ENCODE assay signal across 1 cellular context in genomic region chr7:107035446-107035845, GRCh38.
TF ChIP-seq lines count a peak whose summit lies in the region.

No MANE protein-coding gene starts in this region.

TF ChIP-seq in K562, 482 proteins besides CTCF, POLR2A, EP300 and RAD21 (continued from another document and continues in another):
- TF ChIP-seq, protein P1, sequence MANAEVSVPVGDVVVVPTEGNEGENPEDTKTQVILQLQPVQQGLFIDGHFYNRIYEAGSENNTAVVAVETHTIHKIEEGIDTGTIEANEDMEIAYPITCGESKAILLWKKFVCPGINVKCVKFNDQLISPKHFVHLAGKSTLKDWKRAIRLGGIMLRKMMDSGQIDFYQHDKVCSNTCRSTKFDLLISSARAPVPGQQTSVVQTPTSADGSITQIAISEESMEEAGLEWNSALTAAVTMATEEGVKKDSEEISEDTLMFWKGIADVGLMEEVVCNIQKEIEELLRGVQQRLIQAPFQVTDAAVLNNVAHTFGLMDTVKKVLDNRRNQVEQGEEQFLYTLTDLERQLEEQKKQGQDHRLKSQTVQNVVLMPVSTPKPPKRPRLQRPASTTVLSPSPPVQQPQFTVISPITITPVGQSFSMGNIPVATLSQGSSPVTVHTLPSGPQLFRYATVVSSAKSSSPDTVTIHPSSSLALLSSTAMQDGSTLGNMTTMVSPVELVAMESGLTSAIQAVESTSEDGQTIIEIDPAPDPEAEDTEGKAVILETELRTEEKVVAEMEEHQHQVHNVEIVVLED (CRISPR knock-in tag; IDR thresholded peaks at IDR 0.05), result 0 out of 2 replicates have a peak, but pooled peaks have one; percentile 36
- TF ChIP-seq RCOR1 (IDR thresholded peaks at IDR 0.05; ENCODE audit: borderline replicate concordance in 1 of 2, low read depth in 2 of 2, low read length in 2 of 2), result peak; percentile 30 to 99; a peak in 3 of 4 replicates
- TF ChIP-seq PML (IDR thresholded peaks at IDR 0.05; ENCODE audit: low read length), result peak; percentile 78
- TF ChIP-seq ILF3 (IDR thresholded peaks at IDR 0.05; ENCODE audit: borderline replicate concordance), result no peak
- TF ChIP-seq ZNF507 (tag; conservative IDR thresholded peaks at IDR 0.05), result no peak
- no peak for TF ChIP-seq ZNF76 (CRISPR knock-in tag; IDR thresholded peaks at IDR 0.05; ENCODE audit: borderline replicate concordance)
- no peak for TF ChIP-seq SRSF9 (IDR thresholded peaks at IDR 0.05; ENCODE audit: borderline replicate concordance, low read depth, low read length)
- no peak for TF ChIP-seq ZNF217 (CRISPR knock-in tag; IDR thresholded peaks at IDR 0.05)
- no peak for TF ChIP-seq TBP (optimal IDR thresholded peaks at IDR 0.05; ENCODE audit: low read depth, low read length)
- TF ChIP-seq TCFL5 (CRISPR knock-in tag; conservative IDR thresholded peaks at IDR 0.05), result no peak
- TF ChIP-seq SUPT5H (IDR thresholded peaks at IDR 0.05), result no peak
- no peak for TF ChIP-seq ILK (tag; IDR thresholded peaks at IDR 0.05; ENCODE audit: borderline replicate concordance, low read depth)
- TF ChIP-seq EP400 (IDR thresholded peaks at IDR 0.05), result peak; percentile 49; the same call in 1 of the 2 replicates
- no peak for TF ChIP-seq CUX1 (CRISPR knock-in tag; IDR thresholded peaks at IDR 0.05)
- peak; percentile 70; the same call in 1 of the 2 replicates for TF ChIP-seq NCOA1 (IDR thresholded peaks at IDR 0.05; ENCODE audit: low read depth)
- no peak for TF ChIP-seq TFE3 (CRISPR knock-in tag; IDR thresholded peaks at IDR 0.05)
- no peak for TF ChIP-seq U2AF1 (optimal IDR thresholded peaks at IDR 0.05; ENCODE audit: low read depth, low read length)
- TF ChIP-seq BRD9 (IDR thresholded peaks at IDR 0.05; ENCODE audit: low read depth, partially characterized antibody), result peak; percentile 64
- no peak for TF ChIP-seq TRIM25 (IDR thresholded peaks at IDR 0.05; ENCODE audit: borderline replicate concordance)
- no peak for TF ChIP-seq ZFX (CRISPR knock-in tag; IDR thresholded peaks at IDR 0.05)
- no peak for TF ChIP-seq ARID2 (IDR thresholded peaks at IDR 0.05)
- no peak for TF ChIP-seq EGR1 (conservative IDR thresholded peaks at IDR 0.05)
- no peak for TF ChIP-seq NUFIP1 (IDR thresholded peaks at IDR 0.05; ENCODE audit: partially characterized antibody)
- TF ChIP-seq STAG1 (CRISPR knock-in tag; IDR thresholded peaks at IDR 0.05; ENCODE audit: borderline replicate concordance), result no peak
- TF ChIP-seq MEIS2 (IDR thresholded peaks at IDR 0.05; ENCODE audit: partially characterized antibody), result peak; percentile 88
- TF ChIP-seq, protein P2, sequence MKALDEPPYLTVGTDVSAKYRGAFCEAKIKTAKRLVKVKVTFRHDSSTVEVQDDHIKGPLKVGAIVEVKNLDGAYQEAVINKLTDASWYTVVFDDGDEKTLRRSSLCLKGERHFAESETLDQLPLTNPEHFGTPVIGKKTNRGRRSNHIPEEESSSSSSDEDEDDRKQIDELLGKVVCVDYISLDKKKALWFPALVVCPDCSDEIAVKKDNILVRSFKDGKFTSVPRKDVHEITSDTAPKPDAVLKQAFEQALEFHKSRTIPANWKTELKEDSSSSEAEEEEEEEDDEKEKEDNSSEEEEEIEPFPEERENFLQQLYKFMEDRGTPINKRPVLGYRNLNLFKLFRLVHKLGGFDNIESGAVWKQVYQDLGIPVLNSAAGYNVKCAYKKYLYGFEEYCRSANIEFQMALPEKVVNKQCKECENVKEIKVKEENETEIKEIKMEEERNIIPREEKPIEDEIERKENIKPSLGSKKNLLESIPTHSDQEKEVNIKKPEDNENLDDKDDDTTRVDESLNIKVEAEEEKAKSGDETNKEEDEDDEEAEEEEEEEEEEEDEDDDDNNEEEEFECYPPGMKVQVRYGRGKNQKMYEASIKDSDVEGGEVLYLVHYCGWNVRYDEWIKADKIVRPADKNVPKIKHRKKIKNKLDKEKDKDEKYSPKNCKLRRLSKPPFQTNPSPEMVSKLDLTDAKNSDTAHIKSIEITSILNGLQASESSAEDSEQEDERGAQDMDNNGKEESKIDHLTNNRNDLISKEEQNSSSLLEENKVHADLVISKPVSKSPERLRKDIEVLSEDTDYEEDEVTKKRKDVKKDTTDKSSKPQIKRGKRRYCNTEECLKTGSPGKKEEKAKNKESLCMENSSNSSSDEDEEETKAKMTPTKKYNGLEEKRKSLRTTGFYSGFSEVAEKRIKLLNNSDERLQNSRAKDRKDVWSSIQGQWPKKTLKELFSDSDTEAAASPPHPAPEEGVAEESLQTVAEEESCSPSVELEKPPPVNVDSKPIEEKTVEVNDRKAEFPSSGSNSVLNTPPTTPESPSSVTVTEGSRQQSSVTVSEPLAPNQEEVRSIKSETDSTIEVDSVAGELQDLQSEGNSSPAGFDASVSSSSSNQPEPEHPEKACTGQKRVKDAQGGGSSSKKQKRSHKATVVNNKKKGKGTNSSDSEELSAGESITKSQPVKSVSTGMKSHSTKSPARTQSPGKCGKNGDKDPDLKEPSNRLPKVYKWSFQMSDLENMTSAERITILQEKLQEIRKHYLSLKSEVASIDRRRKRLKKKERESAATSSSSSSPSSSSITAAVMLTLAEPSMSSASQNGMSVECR (CRISPR knock-in tag; IDR thresholded peaks at IDR 0.05), result no peak
- TF ChIP-seq NELFE (IDR thresholded peaks at IDR 0.05; ENCODE audit: insufficient read depth, insufficient read length), result no peak
- TF ChIP-seq, protein P3, sequence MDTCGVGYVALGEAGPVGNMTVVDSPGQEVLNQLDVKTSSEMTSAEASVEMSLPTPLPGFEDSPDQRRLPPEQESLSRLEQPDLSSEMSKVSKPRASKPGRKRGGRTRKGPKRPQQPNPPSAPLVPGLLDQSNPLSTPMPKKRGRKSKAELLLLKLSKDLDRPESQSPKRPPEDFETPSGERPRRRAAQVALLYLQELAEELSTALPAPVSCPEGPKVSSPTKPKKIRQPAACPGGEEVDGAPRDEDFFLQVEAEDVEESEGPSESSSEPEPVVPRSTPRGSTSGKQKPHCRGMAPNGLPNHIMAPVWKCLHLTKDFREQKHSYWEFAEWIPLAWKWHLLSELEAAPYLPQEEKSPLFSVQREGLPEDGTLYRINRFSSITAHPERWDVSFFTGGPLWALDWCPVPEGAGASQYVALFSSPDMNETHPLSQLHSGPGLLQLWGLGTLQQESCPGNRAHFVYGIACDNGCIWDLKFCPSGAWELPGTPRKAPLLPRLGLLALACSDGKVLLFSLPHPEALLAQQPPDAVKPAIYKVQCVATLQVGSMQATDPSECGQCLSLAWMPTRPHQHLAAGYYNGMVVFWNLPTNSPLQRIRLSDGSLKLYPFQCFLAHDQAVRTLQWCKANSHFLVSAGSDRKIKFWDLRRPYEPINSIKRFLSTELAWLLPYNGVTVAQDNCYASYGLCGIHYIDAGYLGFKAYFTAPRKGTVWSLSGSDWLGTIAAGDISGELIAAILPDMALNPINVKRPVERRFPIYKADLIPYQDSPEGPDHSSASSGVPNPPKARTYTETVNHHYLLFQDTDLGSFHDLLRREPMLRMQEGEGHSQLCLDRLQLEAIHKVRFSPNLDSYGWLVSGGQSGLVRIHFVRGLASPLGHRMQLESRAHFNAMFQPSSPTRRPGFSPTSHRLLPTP (IDR thresholded peaks at IDR 0.05; ENCODE audit: borderline replicate concordance, extremely low read depth, insufficient read length), result no peak
- TF ChIP-seq, protein P4, sequence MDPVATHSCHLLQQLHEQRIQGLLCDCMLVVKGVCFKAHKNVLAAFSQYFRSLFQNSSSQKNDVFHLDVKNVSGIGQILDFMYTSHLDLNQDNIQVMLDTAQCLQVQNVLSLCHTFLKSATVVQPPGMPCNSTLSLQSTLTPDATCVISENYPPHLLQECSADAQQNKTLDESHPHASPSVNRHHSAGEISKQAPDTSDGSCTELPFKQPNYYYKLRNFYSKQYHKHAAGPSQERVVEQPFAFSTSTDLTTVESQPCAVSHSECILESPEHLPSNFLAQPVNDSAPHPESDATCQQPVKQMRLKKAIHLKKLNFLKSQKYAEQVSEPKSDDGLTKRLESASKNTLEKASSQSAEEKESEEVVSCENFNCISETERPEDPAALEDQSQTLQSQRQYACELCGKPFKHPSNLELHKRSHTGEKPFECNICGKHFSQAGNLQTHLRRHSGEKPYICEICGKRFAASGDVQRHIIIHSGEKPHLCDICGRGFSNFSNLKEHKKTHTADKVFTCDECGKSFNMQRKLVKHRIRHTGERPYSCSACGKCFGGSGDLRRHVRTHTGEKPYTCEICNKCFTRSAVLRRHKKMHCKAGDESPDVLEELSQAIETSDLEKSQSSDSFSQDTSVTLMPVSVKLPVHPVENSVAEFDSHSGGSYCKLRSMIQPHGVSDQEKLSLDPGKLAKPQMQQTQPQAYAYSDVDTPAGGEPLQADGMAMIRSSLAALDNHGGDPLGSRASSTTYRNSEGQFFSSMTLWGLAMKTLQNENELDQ (CRISPR knock-in tag; IDR thresholded peaks at IDR 0.05; ENCODE audit: borderline replicate concordance), result no peak
- TF ChIP-seq KLF16 (IDR thresholded peaks at IDR 0.05), result peak; percentile 72; the same call in 1 of the 2 replicates
- no peak for TF ChIP-seq SAP30 (IDR thresholded peaks at IDR 0.05; ENCODE audit: borderline replicate concordance, insufficient read depth, low read depth, low read length, poor library complexity, severe bottlenecking)
- TF ChIP-seq ZKSCAN3 (CRISPR knock-in tag; IDR thresholded peaks at IDR 0.05), result no peak
- TF ChIP-seq CCAR2 (IDR thresholded peaks at IDR 0.05; ENCODE audit: low read depth, low read length), result no peak
- peak; percentile 85 for TF ChIP-seq MEF2D (tag; conservative IDR thresholded peaks at IDR 0.05; ENCODE audit: low read depth)
- TF ChIP-seq MYC (IDR thresholded peaks at IDR 0.05; ENCODE audit: low read depth, low read length), result peak; percentile 9; the same call in 1 of the 2 replicates
- TF ChIP-seq MYC (CRISPR knock-in tag; IDR thresholded peaks at IDR 0.05; ENCODE audit: borderline replicate concordance, low read depth), result no peak
- TF ChIP-seq SMARCA5 (IDR thresholded peaks at IDR 0.05), result no peak
- peak in 1 of 2 experiments; percentile 94; a peak in 2 of 4 replicates for TF ChIP-seq TBL1XR1 (IDR thresholded peaks at IDR 0.05; ENCODE audit: low read length in 2 of 2)
- no peak for TF ChIP-seq ATF1 (CRISPR knock-in tag; IDR thresholded peaks at IDR 0.05)
- TF ChIP-seq ATF1 (tag; IDR thresholded peaks at IDR 0.05), result 0 out of 2 replicates have a peak, but pooled peaks have one; percentile 6
